ENCODE assay signal across 19 cellular contexts in genomic region chr6:105433723-105434122, GRCh38. TPM values are rescaled to one million over a fixed set of nuclear protein-coding genes. Genes with fewer than 3 reads are reported as not detected.
DNase-seq lines count a peak whose midpoint lies in the region; ATAC-seq and TF ChIP-seq lines count a peak whose summit lies in the region.
"Had no signal": no experiment of that assay in that cellular context is flagged by ENCODE, and none has a peak within 500 bp of the region (broad histone marks: within the 10 kb centered on the region; RNA-seq: fewer than 3 reads in every experiment).

No MANE protein-coding gene starts in this region.

- H3K27ac ChIP-seq in breast epithelium (no peak overlapping the region), SJCRH30 (peak overlapping the region; percentile 48; the same call in 1 of the 2 replicates), epithelial cell of prostate (peak overlapping the region; percentile 49)
- H3K27ac ChIP-seq: 22Rv1 had no signal

- no peak overlapping the region for H3K4me3 ChIP-seq in breast epithelium
- no peak overlapping the region for H3K4me3 ChIP-seq in SJCRH30
- H3K4me3 ChIP-seq: MG63 had no signal

- H3K27me3 ChIP-seq in breast epithelium (no peaks in the 10 kb centered on the region), SJCRH30 (no peaks in the 10 kb centered on the region)
- H3K27me3 ChIP-seq: MG63 had no signal

- POLR2A ChIA-PET in MCF 10A (lab: Yijun Ruan, JAX), result interaction anchor here (0.6 to 1.7 kb wide), 5 partner anchors 25 to 876 kb away, joined by 3 to 5 read pairs (median 3); no protein-coding TSS in a partner anchor

- CTCF ChIA-PET in MCF 10A (lab: Yijun Ruan, JAX), result interaction anchor here (0.6 to 1.3 kb wide), 6 partner anchors 9 to 833 kb away, joined by 3 to 8 read pairs (median 4); no protein-coding TSS in a partner anchor

- no peak for TF ChIP-seq CTCF in MCF 10A (IDR thresholded peaks at IDR 0.05; ENCODE audit: unreplicated experiment)
- no peak for TF ChIP-seq CTCF in breast epithelium (IDR thresholded peaks at IDR 0.05)

- DNase-seq in MCF 10A (ENCODE audit: unreplicated experiment) (no peak), breast epithelium (ENCODE audit: low spot score in 2 of 2) (no peak), SJCRH30 (no peak), epithelial cell of prostate (ENCODE audit: low read depth, low spot score) (no peak), NCI-H82 treated with DMSO at 0.1 percent for 48 hours (lab: John Stamatoyannopoulos, UW; ENCODE audit: unreplicated experiment) (no peak), NCI-H1105 treated with DMSO at 0.1 percent for 48 hours (lab: John Stamatoyannopoulos, UW) (no peak)
- DNase-seq in stimulated activated naive CD8-positive, alpha-beta T cell treated with anti-CD3 and anti-CD28 coated beads, Interleukin-15, Interleukin-2, amounts not matched to agents 100 U/mL and 50 U/mL, for 24 hours, result no peak
- DNase-seq: COR-L47, DMS153, MG63, NCI-H1048, NCI-H1436 treated with DMSO at 0.1 percent for 48 hours, NCI-H2029, NCI-H69, RPMI8226, SIG-M5 had no signal

- H3K36me3 ChIP-seq in breast epithelium (no peaks in the 10 kb centered on the region), SJCRH30 (no peaks in the 10 kb centered on the region)
- H3K36me3 ChIP-seq: MG63 had no signal

- no peak for TF ChIP-seq POLR2A in breast epithelium (IDR thresholded peaks at IDR 0.05)

- no peak for ATAC-seq in stimulated activated naive CD8-positive, alpha-beta T cell treated with anti-CD3 and anti-CD28 coated beads, Interleukin-15, Interleukin-2, amounts not matched to agents 100 U/mL and 50 U/mL, for 24 hours
- ATAC-seq in HG02642 (IDR thresholded peaks at IDR 0.05; ENCODE audit: poor library complexity, unreplicated experiment), result no peak

- no peaks in the 10 kb centered on the region for H3K27me3 Mint-ChIP-seq in MCF 10A (ENCODE audit: insufficient read depth, unreplicated experiment)

- no peaks in the 10 kb centered on the region for H3K36me3 Mint-ChIP-seq in MCF 10A (ENCODE audit: insufficient read depth, unreplicated experiment)

- H3K27ac Mint-ChIP-seq in MCF 10A (ENCODE audit: low read depth, unreplicated experiment), result peak overlapping the region; percentile 7
- H3K27ac Mint-ChIP-seq: B cell had no signal

- no peaks in the 10 kb centered on the region for H3K9me3 Mint-ChIP-seq in MCF 10A (ENCODE audit: unreplicated experiment)

- H3K4me3 Mint-ChIP-seq in MCF 10A (ENCODE audit: unreplicated experiment), result no peak overlapping the region
- H3K4me3 Mint-ChIP-seq: B cell had no signal

- no TSS peak for BruUV-seq in MCF 10A (replicated peaks; lab: Mats Ljungman, UMichigan)

- peaks cover 8% of the 10 kb centered on the region for H3K4me1 Mint-ChIP-seq in MCF 10A (ENCODE audit: insufficient read depth, unreplicated experiment)
- H3K4me1 Mint-ChIP-seq: B cell had no signal

- no peaks in the 10 kb centered on the region for H3K9me3 ChIP-seq in breast epithelium
- no peaks in the 10 kb centered on the region for H3K9me3 ChIP-seq in SJCRH30 (replicated peaks)
- H3K9me3 ChIP-seq: MG63 had no signal

- intact Hi-C loops in MCF 10A (cut with micrococcal nuclease), result loop anchor here (2.0 kb wide), 1 partner anchor 167 kb away; no protein-coding TSS in a partner anchor
- intact Hi-C loops in breast epithelium (cut with DNase I; ENCODE audit: low total_unique reads), result no loop called here

- H3K4me1 ChIP-seq in breast epithelium, result no peaks in the 10 kb centered on the region
- H3K4me1 ChIP-seq in SJCRH30, result peaks cover 19% of the 10 kb centered on the region

RNA-seq across cellular contexts. Expression of gene PREP, which starts 30.8 kb away (rescaled TPM):
- total RNA-seq in MCF 10A (2022), result 57.8 and 67.6 TPM in 2 replicates
- 10 to 100 TPM; 18.4 to 22.3 (median 19.6) TPM for total RNA-seq in breast epithelium
- total RNA-seq in SJCRH30 (2014; rRNA removed; shearing (Covaris generic)), result 46.2 and 46.4 TPM in 2 replicates

Comparison
In these comparisons a context has a peak if more than half of its experiments do, and no peak if none do; other contexts are left out.
1. H3K27ac ChIP-seq: peak in SJCRH30 (single experiment) and epithelial cell of prostate (single experiment); none in breast epithelium (0 of 2).